Comparison of ENCODE assay signal across 6 cellular contexts in the genomic region with DNA sequence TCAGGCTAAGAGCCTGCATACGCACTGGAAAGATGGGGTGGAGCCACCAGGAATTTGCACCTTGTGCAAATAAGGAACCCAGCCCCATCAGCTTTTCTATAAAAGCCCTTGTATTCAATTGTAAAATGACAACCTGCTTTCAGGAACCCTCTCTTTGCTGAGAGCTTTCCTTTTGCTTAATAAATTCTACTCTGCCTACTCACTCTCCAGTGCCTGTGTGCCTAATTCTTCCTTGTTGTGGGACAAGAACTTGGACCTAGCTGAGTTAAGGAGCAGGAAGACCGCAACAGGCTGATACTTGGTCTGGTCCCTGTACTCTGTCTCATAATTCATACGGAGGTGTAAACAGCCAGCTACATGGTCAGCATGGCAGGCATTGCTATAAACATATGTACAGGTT.
"Had no signal": no experiment of that assay in that cellular context is flagged by ENCODE, and none has a peak within 500 bp of the region (broad histone marks: within the 10 kb centered on the region; RNA-seq: fewer than 3 reads in every experiment).

No MANE protein-coding gene starts in this region.

- H3K4me2 ChIP-seq: GM23338 had no signal

- H3K9me3 ChIP-seq: HAP-1 had no signal

- H3K27ac Mint-ChIP-seq: GM23338 had no signal

- H3K4me3 ChIP-seq: GM23338, HAP-1, K562 had no signal

- DNase-seq: H7, IMR-90, KG1 had no signal

- H3K4me1 ChIP-seq: HAP-1 had no signal

- H3K36me3 ChIP-seq: HAP-1 had no signal

- H2AFZ ChIP-seq: GM23338 had no signal

- H3K4me3 Mint-ChIP-seq: GM23338 had no signal
